In the genomic region with DNA sequence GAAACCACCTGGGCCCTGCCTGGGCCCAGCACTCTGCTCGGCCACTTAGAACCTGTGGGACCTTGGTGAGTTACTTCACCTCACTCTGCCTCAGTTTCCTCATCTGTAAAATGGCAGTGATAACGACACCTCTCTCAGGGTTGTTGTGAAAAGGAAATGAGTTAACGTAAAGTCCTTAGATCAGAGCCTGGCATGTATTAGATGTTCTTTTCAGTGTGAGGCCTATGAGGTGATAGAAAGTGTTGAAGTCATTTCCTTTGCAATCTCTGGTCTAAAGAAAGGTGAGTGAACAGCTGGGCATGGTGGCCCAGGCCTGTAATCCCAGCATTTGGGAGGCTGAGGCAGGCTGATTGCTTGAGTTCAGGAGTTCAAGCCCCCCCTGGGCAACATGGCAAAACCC, we compare ENCODE assay signal across 11 cellular contexts. TPM values are rescaled to one million over a fixed set of nuclear protein-coding genes. Genes with fewer than 3 reads are reported as not detected.
DNase-seq lines count a peak whose midpoint lies in the region; ATAC-seq and TF ChIP-seq lines count a peak whose summit lies in the region.
"Had no signal": no experiment of that assay in that cellular context is flagged by ENCODE, and none has a peak within 500 bp of the region (broad histone marks: within the 10 kb centered on the region; RNA-seq: fewer than 3 reads in every experiment).

No MANE protein-coding gene starts in this region.

- H3K9me3 ChIP-seq in mesenchymal stem cell (ENCODE audit: control insufficient read depth, low read length) (no peaks in the 10 kb centered on the region), OCI-LY7 (ENCODE audit: low read length) (no peaks in the 10 kb centered on the region)

- no peak overlapping the region for H2BK120ac ChIP-seq in mesenchymal stem cell (ENCODE audit: low read depth, low read length)

- peak; percentile 17 for ATAC-seq in GM18502 (IDR thresholded peaks at IDR 0.05; ENCODE audit: poor library complexity, unreplicated experiment)
- peak; percentile 40 for ATAC-seq in GM19452 (IDR thresholded peaks at IDR 0.05; ENCODE audit: unreplicated experiment)
- ATAC-seq in HG02870 (IDR thresholded peaks at IDR 0.05; ENCODE audit: unreplicated experiment), result no peak

- peak overlapping the region; percentile 22 for H3K4me3 Mint-ChIP-seq in T-helper 1 cell treated with Interleukin-12 subunit alpha and Interleukin-12 subunit beta and Interleukin-4 antibody, amounts not matched to agents 30 μg/mL and 1 μg/mL, for 36 hours
- H3K4me3 Mint-ChIP-seq in immature natural killer cell, result no peak overlapping the region

- H3K36me3 ChIP-seq in mesenchymal stem cell (ENCODE audit: control insufficient read depth in 1 of 2, insufficient read depth in 2 of 2, low read depth in 1 of 2, low read length in 2 of 2), result peaks cover 6 to 13% of the 10 kb centered on the region in 2 experiments
- H3K36me3 ChIP-seq in OCI-LY7 (ENCODE audit: insufficient read depth, low read length), result no peaks in the 10 kb centered on the region

- H3K27ac Mint-ChIP-seq in T-helper 1 cell treated with Interleukin-12 subunit alpha and Interleukin-12 subunit beta and Interleukin-4 antibody, amounts not matched to agents 30 μg/mL and 1 μg/mL, for 36 hours, result peak overlapping the region; percentile 92
- peak overlapping the region in 5 of 6 donors; percentile 5 to 83 (median 51) for H3K27ac Mint-ChIP-seq in immature natural killer cell

- no peak overlapping the region for H4K91ac ChIP-seq in mesenchymal stem cell (ENCODE audit: low read length)

- no peak overlapping the region for H4K8ac ChIP-seq in mesenchymal stem cell (ENCODE audit: low read length)

- H3K36me3 Mint-ChIP-seq in T-helper 1 cell treated with Interleukin-12 subunit alpha and Interleukin-12 subunit beta and Interleukin-4 antibody, amounts not matched to agents 30 μg/mL and 1 μg/mL, for 36 hours (ENCODE audit: low read depth), result peaks cover 21% of the 10 kb centered on the region
- peaks cover 0 to 12% (median 0%) of the 10 kb centered on the region in 3 donors for H3K36me3 Mint-ChIP-seq in immature natural killer cell

- peaks cover 18% of the 10 kb centered on the region for H3K79me1 ChIP-seq in mesenchymal stem cell (replicated peaks; ENCODE audit: low read length, poor library complexity, severe bottlenecking)

- no peak overlapping the region for H3K18ac ChIP-seq in mesenchymal stem cell (ENCODE audit: low read depth in 1 of 2, low read length in 2 of 2)

- no peak overlapping the region for H3K14ac ChIP-seq in mesenchymal stem cell (ENCODE audit: low read length in 2 of 2)

- TF ChIP-seq CTCF in OCI-LY7 (conservative IDR thresholded peaks at IDR 0.05; ENCODE audit: low read length), result no peak

- CTCF ChIA-PET in OCI-LY7 (lab: Charles Lee; ENCODE audit: unreplicated experiment), result interaction anchor here (0.6 kb wide), 1 partner anchor 75 kb away, joined by 3 read pairs; no protein-coding TSS in a partner anchor

- no peak overlapping the region for H2BK12ac ChIP-seq in mesenchymal stem cell (ENCODE audit: low read length in 2 of 2)

- no TSS peak for BruUV-seq in OCI-LY7 (replicated peaks; lab: Mats Ljungman, UMichigan)

- H4K20me1 ChIP-seq in OCI-LY7 (ENCODE audit: insufficient read depth, low read length), result no peaks in the 10 kb centered on the region

- H2AFZ ChIP-seq in mesenchymal stem cell (ENCODE audit: low read depth, low read length), result no peak overlapping the region
- no peak overlapping the region for H2AFZ ChIP-seq in OCI-LY7 (ENCODE audit: low read length)

- H3K79me2 ChIP-seq in OCI-LY7 (ENCODE audit: insufficient read depth, low read depth, low read length), result no peaks in the 10 kb centered on the region

- H3K27me3 Mint-ChIP-seq in T-helper 1 cell treated with Interleukin-12 subunit alpha and Interleukin-12 subunit beta and Interleukin-4 antibody, amounts not matched to agents 30 μg/mL and 1 μg/mL, for 36 hours (ENCODE audit: low read depth), result no peaks in the 10 kb centered on the region
- H3K27me3 Mint-ChIP-seq in immature natural killer cell (ENCODE audit: low read depth in 3 of 3), result no peaks in the 10 kb centered on the region

- POLR2A ChIA-PET in OCI-LY7 (lab: Charles Lee), result no interaction called here

- DNase-seq in immature natural killer cell (no peak), GM03348 (ENCODE audit: low spot score) (no peak), mesenchymal stem cell (no peak), OCI-LY7 (ENCODE audit: low spot score) (no peak)
- DNase-seq: C1 segment of cervical spinal cord; effector memory CD4-positive, alpha-beta T cell; NCI-H524 had no signal

- H2BK5ac ChIP-seq in mesenchymal stem cell (ENCODE audit: low read depth, low read length, poor library complexity, severe bottlenecking), result no peak overlapping the region

- peaks cover 24% of the 10 kb centered on the region for H3K4me1 ChIP-seq in mesenchymal stem cell (ENCODE audit: control insufficient read depth, insufficient read depth, low read depth, low read length)
- no peaks in the 10 kb centered on the region for H3K4me1 ChIP-seq in OCI-LY7 (ENCODE audit: insufficient read depth, low read length, poor library complexity, severe bottlenecking)

- no peaks in the 10 kb centered on the region for H3K9me2 ChIP-seq in OCI-LY7 (ENCODE audit: insufficient read depth, low read length)

- 92% methylated on average over 3 of the region's 3 CpGs for WGBS in mesenchymal stem cell

- H3K9ac ChIP-seq in mesenchymal stem cell (ENCODE audit: low read length), result no peak overlapping the region

- no peak overlapping the region for H3K4me2 ChIP-seq in mesenchymal stem cell (ENCODE audit: low read length, poor library complexity, severe bottlenecking)
- H3K4me2 ChIP-seq in OCI-LY7 (ENCODE audit: low read length), result no peak overlapping the region

- no peak overlapping the region for H3K4ac ChIP-seq in mesenchymal stem cell (ENCODE audit: low read depth in 1 of 2, low read length in 2 of 2)

- intact Hi-C loops in OCI-LY7 (cut with micrococcal nuclease; ENCODE audit: unreplicated experiment), result no loop called here

- no peak overlapping the region for H2BK15ac ChIP-seq in mesenchymal stem cell (ENCODE audit: low read depth, poor library complexity, severe bottlenecking)

- peaks cover 3% of the 10 kb centered on the region for H3K9me3 Mint-ChIP-seq in T-helper 1 cell treated with Interleukin-12 subunit alpha and Interleukin-12 subunit beta and Interleukin-4 antibody, amounts not matched to agents 30 μg/mL and 1 μg/mL, for 36 hours
- H3K9me3 Mint-ChIP-seq in immature natural killer cell, result no peaks in the 10 kb centered on the region

- H3K27ac ChIP-seq in mesenchymal stem cell (ENCODE audit: low read length, poor library complexity, severe bottlenecking) (no peak overlapping the region), OCI-LY7 (ENCODE audit: low read depth, low read length, poor library complexity, severe bottlenecking) (no peak overlapping the region)

- no peak overlapping the region for H3K23ac ChIP-seq in mesenchymal stem cell (ENCODE audit: low read length in 2 of 2)

- peaks cover 64% of the 10 kb centered on the region for H3K4me1 Mint-ChIP-seq in T-helper 1 cell treated with Interleukin-12 subunit alpha and Interleukin-12 subunit beta and Interleukin-4 antibody, amounts not matched to agents 30 μg/mL and 1 μg/mL, for 36 hours (ENCODE audit: low read depth)
- peaks cover 34 to 54% of the 10 kb centered on the region in 2 donors for H3K4me1 Mint-ChIP-seq in immature natural killer cell

- no peaks in the 10 kb centered on the region for H3K27me3 ChIP-seq in mesenchymal stem cell (ENCODE audit: control insufficient read depth in 1 of 2, insufficient read depth in 1 of 2, low read length in 2 of 2)

- H2AK5ac ChIP-seq in mesenchymal stem cell (ENCODE audit: low read length, severe bottlenecking), result no peak overlapping the region

- H3K4me3 ChIP-seq in mesenchymal stem cell (ENCODE audit: insufficient read depth in 1 of 2, low read depth in 1 of 2, low read length in 2 of 2) (no peak overlapping the region), OCI-LY7 (ENCODE audit: low read depth, low read length, poor library complexity, severe bottlenecking) (no peak overlapping the region)

RNA-seq across cellular contexts. Expression of gene LGALS9, which starts 51.7 kb away (rescaled TPM):
- 10 to 100 TPM; 32.8 to 46.5 (median 36.2) TPM for polyA plus RNA-seq in immature natural killer cell
- 1.2 TPM for polyA plus RNA-seq in mesenchymal stem cell (2013, experiment 1 of 2)
- polyA plus RNA-seq in mesenchymal stem cell (2013, experiment 2 of 2), result 1.2 TPM
- total RNA-seq in OCI-LY7 (2014; rRNA removed; shearing (Covaris generic)), result 0.67 and 2.2 TPM in 2 replicates
- total RNA-seq in OCI-LY7 (2022), result 4.2 and 4.4 TPM in 2 replicates
